In genomic region chr1:197787056-197787455, GRCh38 we compare ENCODE assay signal across 21 cellular contexts. TPM values are rescaled to one million over a fixed set of nuclear protein-coding genes. Genes with fewer than 3 reads are reported as not detected.
DNase-seq lines count a peak whose midpoint lies in the region; ATAC-seq, FAIRE-seq and TF ChIP-seq lines count a peak whose summit lies in the region.
"Had no signal": no experiment of that assay in that cellular context is flagged by ENCODE, and none has a peak within 500 bp of the region (broad histone marks: within the 10 kb centered on the region; RNA-seq: fewer than 3 reads in every experiment).

No MANE protein-coding gene starts in this region.

- H4K20me1 ChIP-seq in mammary epithelial cell (ENCODE audit: insufficient read depth, low read length) (no peaks in the 10 kb centered on the region), keratinocyte (ENCODE audit: control insufficient read depth, extremely low read depth, insufficient read depth, low read length) (no peaks in the 10 kb centered on the region)

- H3K4me1 ChIP-seq in mammary epithelial cell (ENCODE audit: insufficient read depth, low read length) (peaks cover 45% of the 10 kb centered on the region), keratinocyte (ENCODE audit: control insufficient read depth, extremely low read depth, insufficient read depth, low read length) (peaks cover 44% of the 10 kb centered on the region)
- H3K4me1 ChIP-seq: gastroesophageal sphincter, parathyroid adenoma, thyroid gland had no signal

- in situ Hi-C loops in mammary epithelial cell (cut with MboI; ENCODE audit: low sequenced_read_pairs in 2 of 2), result no loop called here

- CTCF ChIA-PET in mammary epithelial cell (lab: Charles Lee; ENCODE audit: low non-redundant PET), result no interaction called here

- intact Hi-C loops in mammary epithelial cell (cut with micrococcal nuclease), result loop anchor here (1.0 kb wide), 1 partner anchor 11 kb away; no protein-coding TSS in a partner anchor

- no peaks in the 10 kb centered on the region for H3K9me1 ChIP-seq in keratinocyte (ENCODE audit: control insufficient read depth, extremely low read depth, insufficient read depth, low read length)

- no peak overlapping the region for H3K27ac ChIP-seq in mammary epithelial cell (ENCODE audit: insufficient read depth, low read depth, low read length)
- H3K27ac ChIP-seq in keratinocyte (ENCODE audit: control insufficient read depth, insufficient read depth, low read length), result peak overlapping the region; percentile 60
- H3K27ac ChIP-seq: gastroesophageal sphincter, parathyroid adenoma, thyroid gland had no signal

- H3K9ac ChIP-seq in mammary epithelial cell (ENCODE audit: insufficient read depth, low read length) (no peak overlapping the region), keratinocyte (ENCODE audit: control insufficient read depth, extremely low read depth, insufficient read depth, low read length) (no peak overlapping the region)
- H3K9ac ChIP-seq: parathyroid adenoma had no signal

- H2AFZ ChIP-seq in mammary epithelial cell (ENCODE audit: low read depth, low read length) (no peak overlapping the region), keratinocyte (ENCODE audit: control insufficient read depth, low read length) (no peak overlapping the region)
- H2AFZ ChIP-seq: parathyroid adenoma had no signal

- no peaks in the 10 kb centered on the region for H3K27me3 Mint-ChIP-seq in stimulated activated naive B cell treated with anti-CD40 and anti-IgM and Interleukin-4, amounts not matched to agents 10 μg/mL and 1 μg/mL and 100 μg/mL, for 72 hours
- H3K27me3 Mint-ChIP-seq: activated naive CD8-positive, alpha-beta T cell treated with anti-CD3 and anti-CD28 coated beads, Interleukin-2, amount 50 U/mL, for 24 hours; dendritic cell treated with granulocyte-macrophage colony-stimulating factor and Interleukin-4, amounts not matched to agents 40 ng/mL and 50 ng/mL, for 4 days had no signal

- H3K4me2 ChIP-seq in mammary epithelial cell (ENCODE audit: insufficient read depth, low read depth, low read length) (peak overlapping the region; percentile 17), keratinocyte (ENCODE audit: control insufficient read depth, extremely low read depth, insufficient read depth, low read depth, low read length) (peak overlapping the region; percentile 61)

- FAIRE-seq in keratinocyte (lab: Jason Lieb, UNC), result peak; percentile 94

- H3K79me2 ChIP-seq in mammary epithelial cell (ENCODE audit: insufficient read depth, low read length) (no peaks in the 10 kb centered on the region), keratinocyte (ENCODE audit: control insufficient read depth, insufficient read depth, low read length) (no peaks in the 10 kb centered on the region)
- H3K79me2 ChIP-seq: parathyroid adenoma had no signal

- 41% methylated on average over 3 of the region's 3 CpGs for WGBS in mammary epithelial cell (ENCODE audit: low coverage, missing lambda C conversion rate)

- DNase-seq in Daoy (ENCODE audit: low read depth) (peak; percentile 69), M059J (ENCODE audit: low read depth) (peak; percentile 91), mammary epithelial cell (peak; percentile 82), keratinocyte (ENCODE audit: low read depth, low spot score) (peak; percentile 60), glomerular visceral epithelial cell (ENCODE audit: extremely low spot score) (no peak), HT-29 (ENCODE audit: low spot score) (no peak)
- no peak for DNase-seq in NK-92 treated with Interleukin-12 subunit alpha and Interleukin-12 subunit beta, amount 100 ng/mL, for 24 hours (lab: John Stamatoyannopoulos, UW)
- DNase-seq in stimulated activated naive B cell treated with anti-CD40 and anti-IgM and Interleukin-4, amounts not matched to agents 10 μg/mL and 1 μg/mL and 100 μg/mL, for 72 hours, result no peak
- DNase-seq: activated CD4-positive, alpha-beta T cell treated with anti-CD3 and anti-CD28 coated beads for 48 hours; activated naive CD8-positive, alpha-beta T cell treated with anti-CD3 and anti-CD28 coated beads, Interleukin-2, amount 50 U/mL, for 24 hours; CD8-positive, alpha-beta memory T cell; left colon; natural killer cell; NCI-H1105 treated with DMSO at 0.1 percent for 48 hours; NCI-H2081 treated with DMSO at 0.1 percent for 48 hours; NCI-H510A; stimulated activated naive CD4-positive, alpha-beta T cell treated with Interleukin-2 at 50 U/mL for 16 hours; thyroid gland had no signal

- H3K36me3 ChIP-seq in mammary epithelial cell (ENCODE audit: insufficient read depth, low read length) (no peaks in the 10 kb centered on the region), keratinocyte (ENCODE audit: control insufficient read depth in 2 of 2, extremely low read depth in 1 of 2, insufficient read depth in 2 of 2, low read length in 2 of 2) (no peaks in the 10 kb centered on the region)
- H3K36me3 ChIP-seq: gastroesophageal sphincter, thyroid gland had no signal

- BruUV-seq in mammary epithelial cell (replicated peaks; lab: Mats Ljungman, UMichigan), result no TSS peak

- no peak for TF ChIP-seq CTCF in mammary epithelial cell (conservative IDR thresholded peaks at IDR 0.05 in 1 of 2, IDR thresholded peaks at IDR 0.05 in 1 of 2; ENCODE audit: extremely low read depth in 1 of 2, insufficient read depth in 1 of 2, low read depth in 1 of 2, low read length in 2 of 2)
- TF ChIP-seq CTCF in keratinocyte (optimal IDR thresholded peaks at IDR 0.05 in 1 of 3, IDR thresholded peaks at IDR 0.05 in 1 of 3, conservative IDR thresholded peaks at IDR 0.05 in 1 of 3; ENCODE audit: extremely low read depth in 1 of 3, insufficient read depth in 2 of 3, low read length in 3 of 3), result no peak

- no peaks in the 10 kb centered on the region for H3K9me3 Mint-ChIP-seq in stimulated activated naive B cell treated with anti-CD40 and anti-IgM and Interleukin-4, amounts not matched to agents 10 μg/mL and 1 μg/mL and 100 μg/mL, for 72 hours
- H3K9me3 Mint-ChIP-seq: activated naive CD8-positive, alpha-beta T cell treated with anti-CD3 and anti-CD28 coated beads, Interleukin-2, amount 50 U/mL, for 24 hours; CD8-positive, alpha-beta memory T cell; dendritic cell treated with granulocyte-macrophage colony-stimulating factor and Interleukin-4, amounts not matched to agents 40 ng/mL and 50 ng/mL, for 4 days; natural killer cell had no signal

- ATAC-seq in stimulated activated naive B cell treated with anti-CD40 and anti-IgM and Interleukin-4, amounts not matched to agents 10 μg/mL and 1 μg/mL and 100 μg/mL, for 72 hours (replicated peaks), result no peak
- ATAC-seq: activated naive CD8-positive, alpha-beta T cell treated with anti-CD3 and anti-CD28 coated beads, Interleukin-2, amount 50 U/mL, for 24 hours; gastroesophageal sphincter; left colon; natural killer cell had no signal

- no peaks in the 10 kb centered on the region for H3K36me3 Mint-ChIP-seq in stimulated activated naive B cell treated with anti-CD40 and anti-IgM and Interleukin-4, amounts not matched to agents 10 μg/mL and 1 μg/mL and 100 μg/mL, for 72 hours
- H3K36me3 Mint-ChIP-seq: CD8-positive, alpha-beta memory T cell; natural killer cell had no signal

- H3K9me3 ChIP-seq in mammary epithelial cell (replicated peaks; ENCODE audit: insufficient read depth, low read length) (no peaks in the 10 kb centered on the region), keratinocyte (ENCODE audit: control insufficient read depth, low read depth, low read length) (no peaks in the 10 kb centered on the region)
- H3K9me3 ChIP-seq: thyroid gland had no signal

- H3K27me3 ChIP-seq in mammary epithelial cell (ENCODE audit: insufficient read depth, low read length) (no peaks in the 10 kb centered on the region), keratinocyte (ENCODE audit: control insufficient read depth, extremely low read depth, insufficient read depth, low read length) (no peaks in the 10 kb centered on the region)
- H3K27me3 ChIP-seq: gastroesophageal sphincter, thyroid gland had no signal

- no peak overlapping the region for H3K4me3 Mint-ChIP-seq in stimulated activated naive B cell treated with anti-CD40 and anti-IgM and Interleukin-4, amounts not matched to agents 10 μg/mL and 1 μg/mL and 100 μg/mL, for 72 hours
- H3K4me3 Mint-ChIP-seq: activated naive CD8-positive, alpha-beta T cell treated with anti-CD3 and anti-CD28 coated beads, Interleukin-2, amount 50 U/mL, for 24 hours; CD8-positive, alpha-beta memory T cell; dendritic cell treated with granulocyte-macrophage colony-stimulating factor and Interleukin-4, amounts not matched to agents 40 ng/mL and 50 ng/mL, for 4 days; natural killer cell had no signal

- no peak overlapping the region for H3K27ac Mint-ChIP-seq in stimulated activated naive B cell treated with anti-CD40 and anti-IgM and Interleukin-4, amounts not matched to agents 10 μg/mL and 1 μg/mL and 100 μg/mL, for 72 hours
- H3K27ac Mint-ChIP-seq: activated naive CD8-positive, alpha-beta T cell treated with anti-CD3 and anti-CD28 coated beads, Interleukin-2, amount 50 U/mL, for 24 hours; CD8-positive, alpha-beta memory T cell; dendritic cell treated with granulocyte-macrophage colony-stimulating factor and Interleukin-4, amounts not matched to agents 40 ng/mL and 50 ng/mL, for 4 days; natural killer cell had no signal

- H3K4me1 Mint-ChIP-seq in stimulated activated naive B cell treated with anti-CD40 and anti-IgM and Interleukin-4, amounts not matched to agents 10 μg/mL and 1 μg/mL and 100 μg/mL, for 72 hours, result peaks cover 7 to 11% of the 10 kb centered on the region in 2 donors
- H3K4me1 Mint-ChIP-seq: activated naive CD8-positive, alpha-beta T cell treated with anti-CD3 and anti-CD28 coated beads, Interleukin-2, amount 50 U/mL, for 24 hours; CD8-positive, alpha-beta memory T cell had no signal

- no peak overlapping the region for H3K4me3 ChIP-seq in mammary epithelial cell (replicated peaks in 1 of 3; ENCODE audit: insufficient read depth in 1 of 3, low read depth in 2 of 3, low read length in 3 of 3)
- H3K4me3 ChIP-seq in keratinocyte (ENCODE audit: control insufficient read depth in 2 of 3, extremely low read depth in 1 of 3, insufficient read depth in 2 of 3, low read depth in 1 of 3, low read length in 3 of 3), result peak overlapping the region in 2 of 3 experiments; percentile 15 to 27
- H3K4me3 ChIP-seq: gastroesophageal sphincter, thyroid gland had no signal

- dilution Hi-C loops in mammary epithelial cell (cut with HindIII; ENCODE audit: low sequenced_read_pairs), result no loop called here
- dilution Hi-C loops in keratinocyte (cut with MboI; ENCODE audit: extremely low pct_ligation_motif_present, low sequenced_read_pairs), result no loop called here

RNA-seq across cellular contexts. Expression of gene DENND1B, which starts 11.8 kb away (rescaled TPM):
- total RNA-seq in Daoy (2014; rRNA removed; shearing (Covaris generic)), result 3.8 and 5.6 TPM in 2 replicates
- 13.6 and 17.0 TPM in 2 replicates for total RNA-seq in M059J (2014; rRNA removed; shearing (Covaris generic))
- 10 to 100 TPM; 12.5 to 31.7 TPM for total RNA-seq in mammary epithelial cell
- polyA plus RNA-seq in mammary epithelial cell (2.8 TPM), keratinocyte (4.8 to 7.6 TPM (median 5.2 TPM) in 3 replicates)
- polyA minus RNA-seq in mammary epithelial cell (7.1 TPM), keratinocyte (8.1 to 36.8 TPM (median 22.4 TPM) in 3 replicates)
- 4.1 TPM for polyA plus RNA-seq in keratinocyte (2011; ENCODE audit: low read depth)
- 2.7 and 7.0 TPM in 2 replicates for polyA plus RNA-seq in keratinocyte (2011; cell fraction: cytosol; rRNA removed)
- 9.5 and 11.2 TPM in 2 replicates for polyA plus RNA-seq in keratinocyte (2011; cell fraction: nucleus; rRNA removed)
- 4.4 TPM in 2 replicates for polyA plus RNA-seq in keratinocyte (2012; ENCODE audit: low replicate concordance)
- polyA minus RNA-seq in keratinocyte (2011; cell fraction: cytosol; rRNA and poly(A)+ RNA removed), result 6.1 TPM
- polyA minus RNA-seq in keratinocyte (2011; cell fraction: nucleus; rRNA and poly(A)+ RNA removed), result 31.0 and 55.8 TPM in 2 replicates
- total RNA-seq in HT-29 (2014; rRNA removed; shearing (Covaris generic)), result 4.1 and 8.1 TPM in 2 replicates

Comparison
In these comparisons a context has a peak if more than half of its experiments do, and no peak if none do; other contexts are left out.
1. DNase-seq: peak in Daoy (single experiment), M059J (single experiment), mammary epithelial cell (single experiment) and keratinocyte (single experiment); none in NK-92 treated with Interleukin-12 subunit alpha and Interleukin-12 subunit beta, amount 100 ng/mL, for 24 hours (single experiment), glomerular visceral epithelial cell (single experiment), stimulated activated naive B cell treated with anti-CD40 and anti-IgM and Interleukin-4, amounts not matched to agents 10 μg/mL and 1 μg/mL and 100 μg/mL, for 72 hours (single experiment) and HT-29 (single experiment).
2. H3K4me3 ChIP-seq: peak in keratinocyte (2 of 3); none in mammary epithelial cell (0 of 3).